Comparison of ENCODE assay signal across 7 cellular contexts in genomic region chr16:67399218-67399733, GRCh38. TPM values are rescaled to one million over a fixed set of nuclear protein-coding genes. Genes with fewer than 3 reads are reported as not detected.
DNase-seq lines count a peak whose midpoint lies in the region; ATAC-seq and TF ChIP-seq lines count a peak whose summit lies in the region.

No MANE protein-coding gene starts in this region.

- no peaks in the 10 kb centered on the region for H3K36me3 ChIP-seq in HCT116 (ENCODE audit: control insufficient read depth in 1 of 2, insufficient read depth in 2 of 2, low read length in 2 of 2)

- no peak overlapping the region for H2AFZ ChIP-seq in HCT116 (ENCODE audit: low read depth, low read length, poor library complexity, severe bottlenecking)

- no peak overlapping the region for H3K27ac Mint-ChIP-seq in activated CD4-positive, alpha-beta memory T cell treated with anti-CD3 and anti-CD28 coated beads for 36 hours
- no peak overlapping the region for H3K27ac Mint-ChIP-seq in nephron progenitor cell

- no peak for TF ChIP-seq POLR2A in HCT116 (IDR thresholded peaks at IDR 0.05; ENCODE audit: borderline replicate concordance, extremely low read depth, insufficient read depth, insufficient read length)
- no peak for TF ChIP-seq POLR2A in erythroblast (IDR thresholded peaks at IDR 0.05; ENCODE audit: low read length)

- H3K9ac ChIP-seq in HCT116 (ENCODE audit: low read length), result no peak overlapping the region

- H3K9me2 ChIP-seq in HCT116 (ENCODE audit: insufficient read depth), result no peaks in the 10 kb centered on the region

- CTCF ChIA-PET in HCT116 (lab: Charles Lee), result interaction anchor here (0.8 to 1.4 kb wide), 2 partner anchors 121 to 139 kb away, joined by 3 to 4 read pairs; no protein-coding TSS in a partner anchor
- CTCF ChIA-PET in activated CD4-positive, alpha-beta memory T cell treated with anti-CD3 and anti-CD28 coated beads for 36 hours (lab: Charles Lee), result interaction anchor here (0.6 to 5.5 kb wide), 36 partner anchors 12 to 492 kb away, joined by 3 to 36 read pairs (median 4); partner anchors contain the start of genes PLEKHG4 and SLC9A5

- no peaks in the 10 kb centered on the region for H3K79me2 ChIP-seq in HCT116 (ENCODE audit: insufficient read depth, low read length)

- H3K27me3 ChIP-seq in HCT116 (ENCODE audit: insufficient read depth, low read length), result no peaks in the 10 kb centered on the region

- BruUV-seq in HCT116 (replicated peaks; lab: Mats Ljungman, UMichigan), result no TSS peak

- intact Hi-C loops in HCT116 (cut with micrococcal nuclease), result loop anchor here (5.0 kb wide), 1 partner anchor 137 kb away; no protein-coding TSS in a partner anchor
- intact Hi-C loops in activated CD4-positive, alpha-beta memory T cell treated with anti-CD3 and anti-CD28 coated beads for 36 hours (cut with micrococcal nuclease), result loop anchor here (2.0 to 5.0 kb wide), 3 partner anchors 26 to 137 kb away; partner anchors contain the start of gene PLEKHG4

- H3K4me1 ChIP-seq in HCT116 (ENCODE audit: control insufficient read depth in 1 of 2, insufficient read depth in 2 of 2, low read length in 2 of 2), result peaks cover 16 to 28% of the 10 kb centered on the region in 2 experiments

- H3K4me3 ChIP-seq in HCT116 (replicated peaks in 1 of 2; ENCODE audit: low read depth in 1 of 2, low read length in 2 of 2), result no peak overlapping the region

- POLR2A ChIA-PET in HCT116 (lab: Charles Lee), result no interaction called here
- POLR2A ChIA-PET in activated CD4-positive, alpha-beta memory T cell treated with anti-CD3 and anti-CD28 coated beads for 36 hours (lab: Charles Lee), result no interaction called here

- no peak for DNase-seq in HCT116 (ENCODE audit: low read depth, low spot score)
- DNase-seq in activated CD4-positive, alpha-beta memory T cell treated with anti-CD3 and anti-CD28 coated beads for 36 hours, result peak; percentile 65
- peak; percentile 51 to 69 for DNase-seq in erythroblast (lab: John Stamatoyannopoulos, UW)
- DNase-seq in nephron progenitor cell, result peak; percentile 87
- DNase-seq in NCI-H2171 (lab: John Stamatoyannopoulos, UW), result no peak
- DNase-seq in ACHN, result no peak
- DNase-seq in NCI-H748 (lab: John Stamatoyannopoulos, UW; ENCODE audit: unreplicated experiment), result no peak

- in situ Hi-C loops in ACHN (cut with HindIII; ENCODE audit: low pct_ligation_motif_present, low pct_unique_long_range_greater_than_20kb, low sequenced_read_pairs), result no loop called here

- no peak overlapping the region for H3K27ac ChIP-seq in HCT116 (ENCODE audit: low read depth, low read length)

- peak; percentile 58 to 72 (median 65); a peak in 5 of 6 replicates for TF ChIP-seq CTCF in HCT116 (IDR thresholded peaks at IDR 0.05 in 2 of 3, conservative IDR thresholded peaks at IDR 0.05 in 1 of 3; ENCODE audit: borderline replicate concordance in 1 of 3, insufficient read depth in 1 of 3, low read depth in 2 of 3, low read length in 2 of 3)
- peak; percentile 81 for TF ChIP-seq CTCF in nephron progenitor cell (IDR thresholded peaks at IDR 0.05)

- TF ChIP-seq RAD21 in HCT116 (IDR thresholded peaks at IDR 0.05; ENCODE audit: low read depth), result peak; percentile 71

- no peak overlapping the region for H3K4me3 Mint-ChIP-seq in activated CD4-positive, alpha-beta memory T cell treated with anti-CD3 and anti-CD28 coated beads for 36 hours
- no peak overlapping the region for H3K4me3 Mint-ChIP-seq in nephron progenitor cell

- RAD21 ChIA-PET in HCT116 (lab: Charles Lee; ENCODE audit: low non-redundant PET in 1 of 2, low total read pairs in 2 of 2, uncharacterized antibody in 2 of 2, unreplicated experiment in 2 of 2), result interaction anchor here in 1 of 2 experiments (0.9 kb wide), 1 partner anchor 139 kb away, joined by 5 read pairs; no protein-coding TSS in a partner anchor

- no peak overlapping the region for H3K4me2 ChIP-seq in HCT116 (ENCODE audit: low read length)

- ATAC-seq in HCT116, result peak; percentile 72

- no peaks in the 10 kb centered on the region for H3K9me3 ChIP-seq in HCT116 (ENCODE audit: control insufficient read depth in 1 of 2, insufficient read depth in 1 of 2, low read depth in 1 of 2, low read length in 2 of 2)

- peaks cover under 1% of the 10 kb centered on the region for H3K4me1 Mint-ChIP-seq in activated CD4-positive, alpha-beta memory T cell treated with anti-CD3 and anti-CD28 coated beads for 36 hours (ENCODE audit: low read depth)
- peaks cover 61% of the 10 kb centered on the region for H3K4me1 Mint-ChIP-seq in nephron progenitor cell

- H3K36me3 Mint-ChIP-seq in activated CD4-positive, alpha-beta memory T cell treated with anti-CD3 and anti-CD28 coated beads for 36 hours, result no peaks in the 10 kb centered on the region
- no peaks in the 10 kb centered on the region for H3K36me3 Mint-ChIP-seq in nephron progenitor cell (ENCODE audit: low read depth)

- H4K20me1 ChIP-seq in HCT116 (ENCODE audit: insufficient read depth), result no peaks in the 10 kb centered on the region

- peaks cover 13% of the 10 kb centered on the region for H3K27me3 Mint-ChIP-seq in activated CD4-positive, alpha-beta memory T cell treated with anti-CD3 and anti-CD28 coated beads for 36 hours
- peaks cover 19% of the 10 kb centered on the region for H3K27me3 Mint-ChIP-seq in nephron progenitor cell (ENCODE audit: low read depth, poor library complexity)

- no peaks in the 10 kb centered on the region for H3K9me3 Mint-ChIP-seq in activated CD4-positive, alpha-beta memory T cell treated with anti-CD3 and anti-CD28 coated beads for 36 hours
- H3K9me3 Mint-ChIP-seq in nephron progenitor cell, result no peaks in the 10 kb centered on the region

TF ChIP-seq in HCT116, 20 proteins besides CTCF, POLR2A, EP300 and RAD21:
- TF ChIP-seq SIN3A (IDR thresholded peaks at IDR 0.05; ENCODE audit: low read depth) (no peak), SP1 (IDR thresholded peaks at IDR 0.05; ENCODE audit: low read depth) (no peak), FOSL1 (IDR thresholded peaks at IDR 0.05; ENCODE audit: low read depth) (no peak)
TF ChIP-seq in HCT116: peak in this region for 0.

RNA-seq across cellular contexts. Expression of gene TPPP3, which starts 6.0 kb away (rescaled TPM):
- 1.2 TPM for total RNA-seq in HCT116 (2021; ENCODE audit: unreplicated experiment)
- polyA plus RNA-seq in HCT116 (2012), result 1.5 and 1.6 TPM in 2 replicates
- not detected for total RNA-seq in activated CD4-positive, alpha-beta memory T cell treated with anti-CD3 and anti-CD28 coated beads for 36 hours

RNA-seq across cellular contexts. Expression of gene ZDHHC1, which starts 17.0 kb away (rescaled TPM):
- total RNA-seq in HCT116 (2021; ENCODE audit: unreplicated experiment), result 9.1 TPM
- polyA plus RNA-seq in HCT116 (2012), result 7.0 and 8.8 TPM in 2 replicates
- total RNA-seq in activated CD4-positive, alpha-beta memory T cell treated with anti-CD3 and anti-CD28 coated beads for 36 hours, result under 1 TPM; 0.57 to 0.68 TPM

RNA-seq across cellular contexts. Expression of gene HSD11B2, which starts 31.6 kb away (rescaled TPM):
- total RNA-seq in HCT116 (2021; ENCODE audit: unreplicated experiment), result 9.7 TPM
- 11.2 and 11.9 TPM in 2 replicates for polyA plus RNA-seq in HCT116 (2012)
- 1 to 10 TPM in 1 of 2 experiments, under 1 TPM in 1; 0.71 to 1.3 TPM for total RNA-seq in activated CD4-positive, alpha-beta memory T cell treated with anti-CD3 and anti-CD28 coated beads for 36 hours

Comparison
In these comparisons a context has a peak if more than half of its experiments do, and no peak if none do; other contexts are left out.
1. DNase-seq: peak in activated CD4-positive, alpha-beta memory T cell treated with anti-CD3 and anti-CD28 coated beads for 36 hours (single experiment), erythroblast (2 of 2) and nephron progenitor cell (single experiment); none in HCT116 (single experiment), NCI-H2171 (single experiment), ACHN (single experiment) and NCI-H748 (single experiment).